ENCODE assay signal across 25 cellular contexts in the genomic region with DNA sequence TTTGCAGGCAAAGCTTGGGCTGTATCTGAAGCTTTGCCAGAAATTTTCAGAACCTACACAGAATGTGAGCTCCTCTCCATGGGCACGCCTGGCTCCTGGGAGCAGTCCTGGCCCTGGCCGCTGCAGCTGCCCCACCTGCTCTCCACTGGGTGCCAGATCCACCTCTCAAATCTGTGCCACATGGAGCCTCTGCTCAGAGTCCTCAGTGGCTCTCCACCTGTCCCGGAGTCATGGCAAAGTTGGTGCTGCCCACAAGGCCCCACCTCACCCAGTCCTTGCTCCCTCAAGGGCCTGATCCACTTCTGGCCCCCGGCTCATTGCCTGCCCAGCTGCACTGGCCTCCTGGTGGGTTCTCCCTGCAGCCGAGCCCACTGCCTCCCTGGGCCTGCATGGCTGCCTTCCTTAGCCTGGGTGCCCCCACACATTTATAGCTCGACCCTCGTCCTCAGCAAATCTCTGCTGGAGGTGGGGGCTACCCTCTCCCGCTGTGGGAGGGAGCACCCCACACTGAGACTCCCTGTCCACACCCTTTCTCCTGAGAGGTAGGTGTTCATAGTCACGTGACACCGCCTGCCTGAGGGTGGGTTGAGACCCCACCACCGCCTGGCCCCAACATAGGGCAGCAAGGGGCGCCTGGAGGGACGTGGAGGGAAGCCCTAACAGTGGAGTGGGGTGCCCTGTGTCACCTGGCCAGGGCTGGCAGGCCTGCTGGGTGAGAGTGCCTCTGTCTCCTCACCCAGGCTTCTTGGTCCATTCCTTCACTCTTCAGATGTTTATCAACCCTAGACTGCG.
DNase-seq lines count a peak whose midpoint lies in the region; ATAC-seq, FAIRE-seq and TF ChIP-seq lines count a peak whose summit lies in the region.
"Had no signal": no experiment of that assay in that cellular context is flagged by ENCODE, and none has a peak within 500 bp of the region (broad histone marks: within the 10 kb centered on the region; RNA-seq: fewer than 3 reads in every experiment).

No MANE protein-coding gene starts in this region.

- peaks cover 11% of the 10 kb centered on the region for H3K27me3 Mint-ChIP-seq in activated CD8-positive, alpha-beta memory T cell treated with anti-CD3 and anti-CD28 coated beads, Interleukin-2, amount 10 ng/mL, durations not matched to agents 7 days and 5 days
- H3K27me3 Mint-ChIP-seq: brain; CD4-positive, alpha-beta memory T cell; natural killer cell treated with Interleukin-12 subunit alpha and Interleukin-12 subunit beta and Interleukin-15 and Interleukin-18, amount 100 ng/mL, for 72 hours; T-cell had no signal

- CTCF ChIA-PET in activated CD8-positive, alpha-beta memory T cell treated with anti-CD3 and anti-CD28 coated beads, Interleukin-2, amount 10 ng/mL, durations not matched to agents 7 days and 5 days (lab: Charles Lee), result no interaction called here
- CTCF ChIA-PET in HepG2 (lab: Yijun Ruan, JAX; ENCODE audit: low intra/inter-chr PET ratio, low total read pairs), result no interaction called here
- CTCF ChIA-PET in RWPE1 (lab: Yijun Ruan, JAX), result interaction anchor here (0.6 kb wide), 1 partner anchor 161 kb away, joined by 5 read pairs; no protein-coding TSS in a partner anchor

- no peak overlapping the region for H3K4me3 Mint-ChIP-seq in activated CD8-positive, alpha-beta memory T cell treated with anti-CD3 and anti-CD28 coated beads, Interleukin-2, amount 10 ng/mL, durations not matched to agents 7 days and 5 days
- H3K4me3 Mint-ChIP-seq: activated T-cell treated with anti-CD3 and anti-CD28 coated beads, Interleukin-2, amount 50 U/mL, for 4 hours; brain; CD4-positive, alpha-beta memory T cell; natural killer cell treated with Interleukin-12 subunit alpha and Interleukin-12 subunit beta and Interleukin-15 and Interleukin-18, amount 100 ng/mL, for 72 hours; T-cell had no signal

- no peak for TF ChIP-seq RAD21 in HepG2 (CRISPR knock-in tag; IDR thresholded peaks at IDR 0.05)

- H3K27me3 ChIP-seq in H7 (ENCODE audit: control insufficient read depth, insufficient read depth, low read length), result no peaks in the 10 kb centered on the region
- H3K27me3 ChIP-seq in HepG2 (ENCODE audit: control insufficient read depth in 1 of 2, insufficient read depth in 2 of 2, low read length in 2 of 2), result peaks cover 7 to 14% of the 10 kb centered on the region in 2 experiments; a peak in 4 of 5 replicates
- H3K27me3 ChIP-seq in thyroid gland, result no peaks in the 10 kb centered on the region
- H3K27me3 ChIP-seq: ovary, SJCRH30 had no signal

- TF ChIP-seq POLR2A in HepG2 (IDR thresholded peaks at IDR 0.05; ENCODE audit: insufficient read depth in 1 of 2, low read depth in 2 of 2, low read length in 2 of 2), result no peak
- TF ChIP-seq POLR2A in thyroid gland (IDR thresholded peaks at IDR 0.05), result no peak

- H3K4me3 ChIP-seq in H7 (ENCODE audit: insufficient read depth, low read depth, low read length) (no peak overlapping the region), HepG2 (replicated peaks in 1 of 3; ENCODE audit: insufficient read depth in 1 of 3, low read depth in 2 of 3, low read length in 3 of 3) (no peak overlapping the region), thyroid gland (replicated peaks in 1 of 3) (no peak overlapping the region)
- H3K4me3 ChIP-seq: HAP-1, ovary, SJCRH30 had no signal

- BruUV-seq in HepG2 (replicated peaks; lab: Mats Ljungman, UMichigan), result no TSS peak

- H3K4me2 ChIP-seq in HepG2 (ENCODE audit: low read depth, low read length), result no peak overlapping the region

- H3K27ac ChIP-seq in HepG2 (ENCODE audit: extremely low read length, insufficient read depth, low read length) (no peak overlapping the region), thyroid gland (no peak overlapping the region), RWPE1 (no peak overlapping the region)
- H3K27ac ChIP-seq: ovary, SJCRH30 had no signal

- intact Hi-C loops in HepG2 (cut with micrococcal nuclease; ENCODE audit: unreplicated experiment), result no loop called here
- intact Hi-C loops in thyroid gland (cut with DNase I), result no loop called here

- no peaks in the 10 kb centered on the region for H3K36me3 ChIP-seq in H7 (replicated peaks; ENCODE audit: control insufficient read depth, insufficient read depth, low read length)
- no peaks in the 10 kb centered on the region for H3K36me3 ChIP-seq in HepG2 (replicated peaks in 1 of 2; ENCODE audit: control insufficient read depth in 1 of 2, insufficient read depth in 2 of 2, low read length in 2 of 2)
- no peaks in the 10 kb centered on the region for H3K36me3 ChIP-seq in thyroid gland
- H3K36me3 ChIP-seq: HAP-1, ovary, SJCRH30 had no signal

- H3K4me1 ChIP-seq in HepG2 (ENCODE audit: insufficient read depth, low read length) (no peaks in the 10 kb centered on the region), thyroid gland (peaks cover 35 to 46% of the 10 kb centered on the region in 2 donors)
- H3K4me1 ChIP-seq: HAP-1 had no signal

- no peaks in the 10 kb centered on the region for H3K36me3 Mint-ChIP-seq in activated CD8-positive, alpha-beta memory T cell treated with anti-CD3 and anti-CD28 coated beads, Interleukin-2, amount 10 ng/mL, durations not matched to agents 7 days and 5 days
- H3K36me3 Mint-ChIP-seq: CD4-positive, alpha-beta memory T cell; natural killer cell treated with Interleukin-12 subunit alpha and Interleukin-12 subunit beta and Interleukin-15 and Interleukin-18, amount 100 ng/mL, for 72 hours; T-cell had no signal

- H3K27ac Mint-ChIP-seq in activated CD8-positive, alpha-beta memory T cell treated with anti-CD3 and anti-CD28 coated beads, Interleukin-2, amount 10 ng/mL, durations not matched to agents 7 days and 5 days, result no peak overlapping the region
- H3K27ac Mint-ChIP-seq: CD4-positive, alpha-beta memory T cell; natural killer cell treated with Interleukin-12 subunit alpha and Interleukin-12 subunit beta and Interleukin-15 and Interleukin-18, amount 100 ng/mL, for 72 hours; T-cell had no signal

- DNase-seq in H7, result peak; percentile 28
- peak; percentile 28 for DNase-seq in activated CD8-positive, alpha-beta memory T cell treated with anti-CD3 and anti-CD28 coated beads, Interleukin-2, amount 10 ng/mL, durations not matched to agents 7 days and 5 days
- no peak for DNase-seq in HepG2 (ENCODE audit: low spot score)
- peak; percentile 62 to 63 for DNase-seq in thyroid gland
- DNase-seq in COR-L47 (lab: John Stamatoyannopoulos, UW), result no peak
- no peak for DNase-seq in NCI-H82 treated with DMSO at 0.1 percent for 48 hours (lab: John Stamatoyannopoulos, UW; ENCODE audit: unreplicated experiment)
- DNase-seq in RWPE1 (ENCODE audit: low spot score), result no peak
- DNase-seq: activated CD4-positive, CD25-positive, alpha-beta regulatory T cell treated with anti-CD3 and anti-CD28 coated beads, Interleukin-2, amount 50 U/mL, for 72 hours; activated gamma-delta T cell treated with Interleukin-2 at 50 U/mL for 16 hours; activated T-cell treated with anti-CD3 and anti-CD28 coated beads, Interleukin-2, amount 50 U/mL, for 4 hours; CD4-positive, alpha-beta memory T cell; effector CD8-positive, alpha-beta T cell; kidney; NCI-H1092; NCI-H187 treated with DMSO at 0.1 percent for 48 hours; NCI-H69; ovary; retina; SJCRH30; small intestine; T-cell; trophoblast cell had no signal

- H3K9ac ChIP-seq in HepG2 (ENCODE audit: insufficient read depth, low read depth, low read length), result no peak overlapping the region

- 15% methylated on average over 6 of the region's 14 CpGs for WGBS in HepG2 (ENCODE audit: low lambda C conversion rate)
- WGBS in thyroid gland, 2 donors, result 62 to 85% methylated on average over 7 to 12 of the region's 14 CpGs

- TF ChIP-seq CTCF in HepG2 (CRISPR knock-in tag; IDR thresholded peaks at IDR 0.05) (no peak), thyroid gland (IDR thresholded peaks at IDR 0.05) (no peak), RWPE1 (conservative IDR thresholded peaks at IDR 0.05; ENCODE audit: low read depth) (no peak)

- FAIRE-seq in HepG2 (lab: Jason Lieb, UNC), result no peak
- FAIRE-seq: kidney, small intestine had no signal

- no peaks in the 10 kb centered on the region for H4K20me1 ChIP-seq in HepG2 (ENCODE audit: insufficient read depth, low read length)

- in situ Hi-C loops in HepG2 (cut with HindIII; ENCODE audit: extremely low pct_ligation_motif_present, low pct_unique_long_range_greater_than_20kb), result no loop called here

- H3K9me3 ChIP-seq in HepG2 (ENCODE audit: low read length) (no peaks in the 10 kb centered on the region), thyroid gland (no peaks in the 10 kb centered on the region)
- H3K9me3 ChIP-seq: HAP-1, ovary, SJCRH30 had no signal

- ATAC-seq in activated CD8-positive, alpha-beta memory T cell treated with anti-CD3 and anti-CD28 coated beads, Interleukin-2, amount 10 ng/mL, durations not matched to agents 7 days and 5 days, result no peak
- ATAC-seq in HepG2, result no peak
- ATAC-seq: activated T-cell treated with anti-CD3 and anti-CD28 coated beads, Interleukin-2, amount 50 U/mL, for 4 hours; T-cell had no signal

- H3K79me2 ChIP-seq in HepG2 (ENCODE audit: insufficient read depth, low read length), result no peaks in the 10 kb centered on the region

- peaks cover 17% of the 10 kb centered on the region for H3K4me1 Mint-ChIP-seq in activated CD8-positive, alpha-beta memory T cell treated with anti-CD3 and anti-CD28 coated beads, Interleukin-2, amount 10 ng/mL, durations not matched to agents 7 days and 5 days

- no peak for TF ChIP-seq EP300 in HepG2 (IDR thresholded peaks at IDR 0.05; ENCODE audit: low read depth in 2 of 2, low read length in 2 of 2)
- TF ChIP-seq EP300 in HepG2 (CRISPR knock-in tag; IDR thresholded peaks at IDR 0.05; ENCODE audit: borderline replicate concordance), result no peak

- H2AFZ ChIP-seq in HepG2 (ENCODE audit: low read length), result no peak overlapping the region

- H3K9me3 Mint-ChIP-seq in activated CD8-positive, alpha-beta memory T cell treated with anti-CD3 and anti-CD28 coated beads, Interleukin-2, amount 10 ng/mL, durations not matched to agents 7 days and 5 days (ENCODE audit: low read depth), result peaks cover 3% of the 10 kb centered on the region
- H3K9me3 Mint-ChIP-seq: natural killer cell treated with Interleukin-12 subunit alpha and Interleukin-12 subunit beta and Interleukin-15 and Interleukin-18, amount 100 ng/mL, for 72 hours had no signal

- POLR2A ChIA-PET in HepG2 (lab: Yijun Ruan, JAX), result no interaction called here
- POLR2A ChIA-PET in RWPE1 (lab: Yijun Ruan, JAX; ENCODE audit: low non-redundant PET), result no interaction called here

TF ChIP-seq in HepG2, 621 proteins besides CTCF, POLR2A, EP300 and RAD21 (continues in another document):
- TF ChIP-seq RAD51 (IDR thresholded peaks at IDR 0.05; ENCODE audit: borderline replicate concordance) (peak; percentile 91), SMC3 (IDR thresholded peaks at IDR 0.05; ENCODE audit: low read length) (no peak)
- TF ChIP-seq, protein P1, sequence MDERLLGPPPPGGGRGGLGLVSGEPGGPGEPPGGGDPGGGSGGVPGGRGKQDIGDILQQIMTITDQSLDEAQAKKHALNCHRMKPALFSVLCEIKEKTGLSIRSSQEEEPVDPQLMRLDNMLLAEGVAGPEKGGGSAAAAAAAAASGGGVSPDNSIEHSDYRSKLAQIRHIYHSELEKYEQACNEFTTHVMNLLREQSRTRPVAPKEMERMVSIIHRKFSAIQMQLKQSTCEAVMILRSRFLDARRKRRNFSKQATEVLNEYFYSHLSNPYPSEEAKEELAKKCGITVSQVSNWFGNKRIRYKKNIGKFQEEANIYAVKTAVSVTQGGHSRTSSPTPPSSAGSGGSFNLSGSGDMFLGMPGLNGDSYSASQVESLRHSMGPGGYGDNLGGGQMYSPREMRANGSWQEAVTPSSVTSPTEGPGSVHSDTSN (CRISPR knock-in tag; IDR thresholded peaks at IDR 0.05), result no peak

Comparison
In these comparisons a context has a peak if more than half of its experiments do, and no peak if none do; other contexts are left out.
1. DNase-seq: peak in H7 (single experiment), activated CD8-positive, alpha-beta memory T cell treated with anti-CD3 and anti-CD28 coated beads, Interleukin-2, amount 10 ng/mL, durations not matched to agents 7 days and 5 days (single experiment) and thyroid gland (2 of 2); none in HepG2 (single experiment), COR-L47 (single experiment), NCI-H82 treated with DMSO at 0.1 percent for 48 hours (single experiment) and RWPE1 (single experiment).